10 cellular contexts compared by ENCODE assay signal in the genomic region with DNA sequence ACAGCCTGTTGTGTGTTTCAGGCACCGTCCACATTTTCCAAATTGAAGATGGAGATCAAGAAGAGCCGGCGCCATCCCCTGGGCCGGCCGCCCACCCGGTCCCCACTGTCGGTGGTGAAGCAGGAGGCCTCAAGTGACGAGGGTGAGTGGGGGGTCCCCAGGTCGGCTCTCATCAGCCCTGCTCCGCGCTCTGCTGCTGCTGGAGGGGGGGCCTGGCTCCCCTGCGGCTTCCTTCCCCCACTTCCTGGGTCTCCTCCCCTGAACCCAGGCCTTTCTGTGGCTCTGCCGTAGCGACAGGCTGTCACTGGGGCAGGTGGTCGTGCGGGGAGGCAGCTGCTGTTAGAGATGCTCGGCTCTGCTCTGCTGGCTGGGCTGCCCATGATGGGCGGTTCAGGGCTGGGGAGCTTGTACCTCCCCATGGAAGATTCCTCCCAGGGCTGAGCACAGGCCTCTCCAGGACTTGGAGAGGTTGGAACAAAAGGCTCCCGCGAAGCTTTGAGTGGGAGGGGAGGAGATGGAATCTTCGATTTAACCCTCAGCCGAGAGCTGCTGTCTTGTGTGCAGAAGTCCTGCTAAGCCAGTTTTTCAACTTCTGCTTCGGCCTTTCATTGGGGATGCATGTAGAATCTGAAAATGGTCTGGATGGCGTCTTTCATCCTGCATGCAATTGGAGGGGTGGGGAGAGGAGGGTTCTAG.
A peak's percentile ranks its signal among the peaks of the same experiment; 100 is the strongest.
DNase-seq lines count a peak whose midpoint lies in the region; ATAC-seq and TF ChIP-seq lines count a peak whose summit lies in the region.
"Had no signal": no experiment of that assay in that cellular context is flagged by ENCODE, and none has a peak within 500 bp of the region (broad histone marks: within the 10 kb centered on the region; RNA-seq: fewer than 3 reads in every experiment).

No MANE protein-coding gene starts in this region.

- H3K79me2 ChIP-seq in Karpas-422 (ENCODE audit: low read length), result peaks cover 30% of the 10 kb centered on the region

- peak overlapping the region; percentile 100 for H3K27ac ChIP-seq in Karpas-422 (ENCODE audit: low read length)

- H3K36me3 ChIP-seq in Karpas-422 (ENCODE audit: insufficient read depth, low read length), result peaks cover 7% of the 10 kb centered on the region

- H3K4me1 Mint-ChIP-seq in brain, result peaks cover 42% of the 10 kb centered on the region

- no peak for TF ChIP-seq CTCF in brain (conservative IDR thresholded peaks at IDR 0.05)
- TF ChIP-seq CTCF in GM13977 (IDR thresholded peaks at IDR 0.05; ENCODE audit: extremely low read depth, insufficient read depth, missing control alignments), result no peak

- H3K4me3 ChIP-seq in Karpas-422 (ENCODE audit: low read length), result peak overlapping the region; percentile 71
- H3K4me3 ChIP-seq: dorsolateral prefrontal cortex had no signal

- H3K27me3 Mint-ChIP-seq in brain, result peaks cover 3% of the 10 kb centered on the region

- no peaks in the 10 kb centered on the region for H3K27me3 ChIP-seq in Karpas-422 (ENCODE audit: low read length)
- H3K27me3 ChIP-seq: dorsolateral prefrontal cortex had no signal

- no peaks in the 10 kb centered on the region for H3K9me2 ChIP-seq in Karpas-422 (replicated peaks; ENCODE audit: insufficient read depth, low read length)

- no peak overlapping the region for H3K4me3 Mint-ChIP-seq in brain

- H3K9me3 ChIP-seq in Karpas-422 (ENCODE audit: low read length), result no peaks in the 10 kb centered on the region

- H3K4me2 ChIP-seq in Karpas-422 (ENCODE audit: low read depth, low read length, poor library complexity, severe bottlenecking), result peak overlapping the region; percentile 76

- H4K20me1 ChIP-seq in Karpas-422 (ENCODE audit: insufficient read depth, low read depth, low read length), result peaks cover 5% of the 10 kb centered on the region; the same call in 1 of the 2 replicates

- no peaks in the 10 kb centered on the region for H3K9me3 Mint-ChIP-seq in brain

- DNase-seq in DMS153 (lab: John Stamatoyannopoulos, UW) (peak; percentile 27), DMS153 treated with DMSO at 0.1 percent for 48 hours (lab: John Stamatoyannopoulos, UW; ENCODE audit: unreplicated experiment) (no peak), Karpas-422 (peak; percentile 77), retina (peak; percentile 75), GM13977 (ENCODE audit: low spot score) (no peak), NOMO-1 treated with dmso at 0.1 percent for 144 hours (lab: John Stamatoyannopoulos, UW; ENCODE audit: unreplicated experiment) (no peak)
- DNase-seq: activated CD4-positive, CD25-positive, alpha-beta regulatory T cell treated with anti-CD3 and anti-CD28 coated beads, Interleukin-2, amount 50 U/mL, for 72 hours had no signal

- H3K36me3 Mint-ChIP-seq in brain, result peaks cover 15% of the 10 kb centered on the region

- no peak for ATAC-seq in GM21723 (IDR thresholded peaks at IDR 0.05; ENCODE audit: unreplicated experiment)

- H3K4me1 ChIP-seq in Karpas-422 (ENCODE audit: low read length), result peaks cover 63% of the 10 kb centered on the region

- in situ Hi-C loops in GM13977 (cut with MboI; ENCODE audit: low pct_unique_long_range_greater_than_20kb, low sequenced_read_pairs, unreplicated experiment), result no loop called here

- H3K9ac ChIP-seq in Karpas-422 (ENCODE audit: low read length), result peak overlapping the region; percentile 89

- H3K27ac Mint-ChIP-seq in brain, result peak overlapping the region in 4 of 5 experiments; percentile 78 to 99 (median 90)

- H2AFZ ChIP-seq in Karpas-422 (ENCODE audit: low read length), result no peak overlapping the region

Comparison
In these comparisons a context has a peak if more than half of its experiments do, and no peak if none do; other contexts are left out.
1. DNase-seq: peak in DMS153 (single experiment), Karpas-422 (single experiment) and retina (single experiment); none in DMS153 treated with DMSO at 0.1 percent for 48 hours (single experiment), GM13977 (single experiment) and NOMO-1 treated with dmso at 0.1 percent for 144 hours (single experiment).